19 cellular contexts compared by ENCODE assay signal in the genomic region with DNA sequence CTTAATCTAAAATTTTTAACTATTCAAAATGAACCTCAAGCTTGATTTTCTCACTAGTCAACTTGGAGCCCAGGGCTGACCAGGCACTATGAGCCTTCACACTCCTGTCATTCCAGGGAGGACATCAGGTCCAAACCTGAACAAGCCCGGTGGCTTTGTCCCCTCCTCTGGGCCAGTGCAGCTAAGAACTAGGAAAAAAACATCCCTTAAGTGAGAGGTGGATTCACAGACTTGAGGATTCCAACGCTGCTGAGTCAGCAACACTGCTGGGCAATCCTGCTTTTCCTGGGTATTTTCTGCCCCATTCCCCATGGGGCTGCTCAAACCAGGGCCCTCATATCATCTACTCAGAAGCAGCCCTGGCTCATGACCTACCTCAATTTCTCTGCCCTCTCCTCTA. TPM values are rescaled to one million over a fixed set of nuclear protein-coding genes. Genes with fewer than 3 reads are reported as not detected.
A peak's percentile ranks its signal among the peaks of the same experiment; 100 is the strongest.
DNase-seq lines count a peak whose midpoint lies in the region; ATAC-seq, FAIRE-seq and TF ChIP-seq lines count a peak whose summit lies in the region.
"Had no signal": no experiment of that assay in that cellular context is flagged by ENCODE, and none has a peak within 500 bp of the region (broad histone marks: within the 10 kb centered on the region; RNA-seq: fewer than 3 reads in every experiment).

No MANE protein-coding gene starts in this region.

- no peak overlapping the region for H3K14ac ChIP-seq in neuronal stem cell (ENCODE audit: low read length)

- H2AK5ac ChIP-seq in neuronal stem cell (ENCODE audit: low read depth, low read length): no peak overlapping the region

- H3K36me3 Mint-ChIP-seq in T-helper 17 cell (ENCODE audit: low read depth): peaks cover 8% of the 10 kb centered on the region
- peaks cover 9% of the 10 kb centered on the region for H3K36me3 Mint-ChIP-seq in glutamatergic neuron (ENCODE audit: unreplicated experiment)
- H3K36me3 Mint-ChIP-seq: CD14-positive monocyte had no signal

- no peak overlapping the region for H3K23ac ChIP-seq in neuronal stem cell (ENCODE audit: low read depth, low read length, poor library complexity)

- peaks cover 18% of the 10 kb centered on the region for H3K4me1 Mint-ChIP-seq in T-helper 17 cell
- peaks cover 21% of the 10 kb centered on the region for H3K4me1 Mint-ChIP-seq in glutamatergic neuron (ENCODE audit: low read depth, unreplicated experiment)
- H3K4me1 Mint-ChIP-seq: CD14-positive monocyte had no signal

- intact Hi-C loops in pancreas (cut with DNase I): no loop called here

- no peaks in the 10 kb centered on the region for H3K79me1 ChIP-seq in neuronal stem cell (ENCODE audit: low read depth, low read length)

- H2BK120ac ChIP-seq in neuronal stem cell (ENCODE audit: low read depth, low read length): no peak overlapping the region

- no peaks in the 10 kb centered on the region for H3K36me3 ChIP-seq in BLaER1 treated with 17β-estradiol and CSF1 and Interleukin-3, amounts not matched to agents 10 nM and 100 nM
- H3K36me3 ChIP-seq in pancreas (no peaks in the 10 kb centered on the region), neuronal stem cell (replicated peaks in 1 of 2; ENCODE audit: control insufficient read depth in 2 of 2, insufficient read depth in 2 of 2, low read length in 2 of 2) (no peaks in the 10 kb centered on the region)
- H3K36me3 ChIP-seq: MG63 had no signal

- H2AFZ ChIP-seq in neuronal stem cell (ENCODE audit: low read length): no peak overlapping the region

- H3K4me1 ChIP-seq in BLaER1 treated with 17β-estradiol and CSF1 and Interleukin-3, amounts not matched to agents 10 nM and 100 nM: peaks cover 8 to 47% (median 29%) of the 10 kb centered on the region in 10 experiments
- H3K4me1 ChIP-seq in pancreas (peaks cover 19 to 35% (median 21%) of the 10 kb centered on the region in 3 donors), neuronal stem cell (ENCODE audit: control insufficient read depth in 2 of 2, insufficient read depth in 1 of 2, low read depth in 1 of 2, low read length in 2 of 2) (peaks cover 11 to 19% of the 10 kb centered on the region in 2 donors)

- no peak overlapping the region for H4K91ac ChIP-seq in neuronal stem cell (ENCODE audit: low read depth, low read length, poor library complexity)

- H2BK15ac ChIP-seq in neuronal stem cell (ENCODE audit: low read length): no peak overlapping the region

- no peak overlapping the region for H3K27ac ChIP-seq in BLaER1 treated with 17β-estradiol and CSF1 and Interleukin-3, amounts not matched to agents 10 nM and 100 nM
- H3K27ac ChIP-seq in pancreas: peak overlapping the region; percentile 36 to 75 (median 58)
- no peak overlapping the region for H3K27ac ChIP-seq in neuronal stem cell (replicated peaks; ENCODE audit: low read length)

- peaks cover 33% of the 10 kb centered on the region for H3K27me3 Mint-ChIP-seq in T-helper 17 cell
- H3K27me3 Mint-ChIP-seq in glutamatergic neuron (ENCODE audit: unreplicated experiment): peaks cover 7% of the 10 kb centered on the region

- H3K4me2 ChIP-seq in BLaER1 treated with 17β-estradiol and CSF1 and Interleukin-3, amounts not matched to agents 10 nM and 100 nM: peak overlapping the region in 8 of 11 experiments; percentile 11 to 90 (median 45); a peak in 14 of 22 replicates
- H3K4me2 ChIP-seq in neuronal stem cell (ENCODE audit: insufficient read depth, low read length, poor library complexity, severe bottlenecking): no peak overlapping the region
- H3K4me2 ChIP-seq: SK-N-SH had no signal

- no peak overlapping the region for H2BK5ac ChIP-seq in neuronal stem cell (ENCODE audit: low read length)

- DNase-seq in T-helper 17 cell: no peak
- DNase-seq in glutamatergic neuron: no peak
- no peak for DNase-seq in pancreas
- DNase-seq in NCI-H510A (lab: John Stamatoyannopoulos, UW): no peak
- no peak for DNase-seq in neuronal stem cell (ENCODE audit: low spot score)
- DNase-seq in cerebellar cortex (ENCODE audit: low spot score): no peak
- DNase-seq: AML-193, DMS53, GDM1, MG63, NCI-H1417 treated with DMSO at 0.1 percent for 48 hours, NCI-H187 treated with DMSO at 0.1 percent for 48 hours, SIG-M5, SK-N-SH had no signal

- H3K27ac Mint-ChIP-seq in T-helper 17 cell: peak overlapping the region; percentile 11
- no peak overlapping the region for H3K27ac Mint-ChIP-seq in glutamatergic neuron (ENCODE audit: unreplicated experiment)
- H3K27ac Mint-ChIP-seq: CD14-positive monocyte had no signal

- TF ChIP-seq CTCF in glutamatergic neuron (IDR thresholded peaks at IDR 0.05; ENCODE audit: partially characterized antibody, unreplicated experiment): no peak
- TF ChIP-seq CTCF in pancreas (IDR thresholded peaks at IDR 0.05): no peak

- H3K4me3 Mint-ChIP-seq in T-helper 17 cell (no peak overlapping the region), glutamatergic neuron (ENCODE audit: unreplicated experiment) (peak overlapping the region; percentile 3)
- H3K4me3 Mint-ChIP-seq: CD14-positive monocyte had no signal

- no peak overlapping the region for H3K4me3 ChIP-seq in BLaER1 treated with 17β-estradiol and CSF1 and Interleukin-3, amounts not matched to agents 10 nM and 100 nM
- H3K4me3 ChIP-seq in pancreas: no peak overlapping the region
- no peak overlapping the region for H3K4me3 ChIP-seq in neuronal stem cell (ENCODE audit: low read length in 2 of 2)
- H3K4me3 ChIP-seq: MG63 had no signal

- WGBS in pancreas, 2 donors: 37 to 58% methylated on average over 2 of the region's 2 CpGs
- no CpG with 5 or more reads among the region's 2 CpGs for WGBS in neuronal stem cell (ENCODE audit: extremely low coverage in 2 of 2, insufficient read length in 2 of 2, insufficient replicate concordance in 1 of 2), 2 donors

- no peak overlapping the region for H3K18ac ChIP-seq in neuronal stem cell (ENCODE audit: low read length)

- no peak overlapping the region for H3K4ac ChIP-seq in neuronal stem cell (ENCODE audit: low read length)

- no peak overlapping the region for H4K8ac ChIP-seq in neuronal stem cell (ENCODE audit: low read depth, low read length)

- no peak for FAIRE-seq in pancreas (lab: Jason Lieb, UNC)
- FAIRE-seq: D721Med, H54 had no signal

- peaks cover 4 to 23% (median 16%) of the 10 kb centered on the region in 11 experiments; a peak in 19 of 22 replicates for H3K27me3 ChIP-seq in BLaER1 treated with 17β-estradiol and CSF1 and Interleukin-3, amounts not matched to agents 10 nM and 100 nM
- no peaks in the 10 kb centered on the region for H3K27me3 ChIP-seq in pancreas
- H3K27me3 ChIP-seq in neuronal stem cell (ENCODE audit: control insufficient read depth in 3 of 3, insufficient read depth in 3 of 3, low read depth in 1 of 3, low read length in 3 of 3): peaks cover 0 to 40% (median 5%) of the 10 kb centered on the region in 3 experiments
- H3K27me3 ChIP-seq: MG63 had no signal

- ATAC-seq in T-helper 17 cell (no peak), pancreas (no peak)

- no peak overlapping the region for H3K9ac ChIP-seq in BLaER1 treated with 17β-estradiol and CSF1 and Interleukin-3, amounts not matched to agents 10 nM and 100 nM
- H3K9ac ChIP-seq in neuronal stem cell (ENCODE audit: low read depth, low read length, poor library complexity): no peak overlapping the region
- H3K9ac ChIP-seq: SK-N-SH had no signal

- H2BK12ac ChIP-seq in neuronal stem cell (ENCODE audit: low read length): no peak overlapping the region

- peaks cover 17% of the 10 kb centered on the region for H3K9me3 Mint-ChIP-seq in glutamatergic neuron (ENCODE audit: unreplicated experiment)

- H3K9me3 ChIP-seq in BLaER1 treated with 17β-estradiol and CSF1 and Interleukin-3, amounts not matched to agents 10 nM and 100 nM (replicated peaks in 1 of 11): no peaks in the 10 kb centered on the region
- no peaks in the 10 kb centered on the region for H3K9me3 ChIP-seq in T-helper 17 cell (ENCODE audit: control insufficient read depth, low read length, poor library complexity, severe bottlenecking)
- no peaks in the 10 kb centered on the region for H3K9me3 ChIP-seq in pancreas
- peaks cover 3 to 4% of the 10 kb centered on the region in 2 donors for H3K9me3 ChIP-seq in neuronal stem cell (replicated peaks in 1 of 2; ENCODE audit: control insufficient read depth in 2 of 2, insufficient read depth in 1 of 2, low read depth in 1 of 2, low read length in 2 of 2)
- H3K9me3 ChIP-seq: MG63, SK-N-SH had no signal

- no peaks in the 10 kb centered on the region for H4K20me1 ChIP-seq in BLaER1 treated with 17β-estradiol and CSF1 and Interleukin-3, amounts not matched to agents 10 nM and 100 nM

RNA-seq across cellular contexts. Expression of a gene that starts 4.0 kb away (rescaled TPM):
- total RNA-seq in T-helper 17 cell: 1 to 10 TPM; 2.1 to 2.6 TPM
- total RNA-seq in glutamatergic neuron (ENCODE audit: unreplicated experiment): 11.1 TPM
- total RNA-seq in pancreas: 10 to 100 TPM; 12.0 to 28.0 (median 16.8) TPM
- polyA plus RNA-seq in pancreas: 10 to 100 TPM; 19.0 to 40.3 TPM
- polyA plus RNA-seq in neuronal stem cell (2013, experiment 1 of 2): 5.1 TPM
- 5.5 TPM for polyA plus RNA-seq in neuronal stem cell (2013, experiment 2 of 2)
- total RNA-seq: LHCN-M2 had no signal

Comparison
In these comparisons a context has a peak if more than half of its experiments do, and no peak if none do; other contexts are left out.
1. H3K27ac ChIP-seq: peak in pancreas (4 of 4); none in BLaER1 treated with 17β-estradiol and CSF1 and Interleukin-3, amounts not matched to agents 10 nM and 100 nM (0 of 11) and neuronal stem cell (single experiment).